Comparison of ENCODE assay signal across 8 cellular contexts in genomic region chr1:154546264-154547043, GRCh38. TPM values are rescaled to one million over a fixed set of nuclear protein-coding genes. Genes with fewer than 3 reads are reported as not detected.
DNase-seq lines count a peak whose midpoint lies in the region; ATAC-seq and TF ChIP-seq lines count a peak whose summit lies in the region.

No MANE protein-coding gene starts in this region.

- H3K4me1 ChIP-seq in BE2C: peaks cover 11% of the 10 kb centered on the region; the same call in 1 of the 2 replicates
- no peaks in the 10 kb centered on the region for H3K4me1 ChIP-seq in HAP-1

- H3K27me3 Mint-ChIP-seq in activated CD4-positive, alpha-beta T cell treated with anti-CD3 and anti-CD28 coated beads, Interleukin-2, amount 10 ng/mL, durations not matched to agents 24 days and 14 days: peaks cover 5% of the 10 kb centered on the region
- peaks cover 24% of the 10 kb centered on the region for H3K27me3 Mint-ChIP-seq in mesothelial cell of epicardium (ENCODE audit: low read depth)
- peaks cover 2% of the 10 kb centered on the region for H3K27me3 Mint-ChIP-seq in stimulated activated naive CD8-positive, alpha-beta T cell treated with anti-CD3 and anti-CD28 coated beads, Interleukin-15, amount 100 ng/mL, for 72 hours

- H3K27me3 ChIP-seq in BE2C (no peaks in the 10 kb centered on the region), HAP-1 (ENCODE audit: low read depth) (peaks cover under 1% of the 10 kb centered on the region; the same call in 1 of the 2 replicates)

- peak overlapping the region; percentile 30 for H3K4me3 ChIP-seq in BE2C (ENCODE audit: low read depth, low read length)
- no peak overlapping the region for H3K4me3 ChIP-seq in HAP-1

- intact Hi-C loops in activated CD4-positive, alpha-beta T cell treated with anti-CD3 and anti-CD28 coated beads, Interleukin-2, amount 10 ng/mL, durations not matched to agents 24 days and 14 days (cut with micrococcal nuclease): loop anchor here (1.0 kb wide), 1 partner anchor 66 kb away; no protein-coding TSS in a partner anchor

- H3K9me3 ChIP-seq in BE2C: no peaks in the 10 kb centered on the region
- no peaks in the 10 kb centered on the region for H3K9me3 ChIP-seq in HAP-1

- TF ChIP-seq CTCF in BE2C (IDR thresholded peaks at IDR 0.05; ENCODE audit: low read depth, low read length) (peak; percentile 90), mesothelial cell of epicardium (IDR thresholded peaks at IDR 0.05; ENCODE audit: unreplicated experiment) (peak; percentile 52)

- H3K9me3 Mint-ChIP-seq in activated CD4-positive, alpha-beta T cell treated with anti-CD3 and anti-CD28 coated beads, Interleukin-2, amount 10 ng/mL, durations not matched to agents 24 days and 14 days: no peaks in the 10 kb centered on the region
- no peaks in the 10 kb centered on the region for H3K9me3 Mint-ChIP-seq in mesothelial cell of epicardium
- no peaks in the 10 kb centered on the region for H3K9me3 Mint-ChIP-seq in stimulated activated naive CD8-positive, alpha-beta T cell treated with anti-CD3 and anti-CD28 coated beads, Interleukin-15, amount 100 ng/mL, for 72 hours

- no peak overlapping the region for H3K4me3 Mint-ChIP-seq in activated CD4-positive, alpha-beta T cell treated with anti-CD3 and anti-CD28 coated beads, Interleukin-2, amount 10 ng/mL, durations not matched to agents 24 days and 14 days
- H3K4me3 Mint-ChIP-seq in mesothelial cell of epicardium: no peak overlapping the region
- H3K4me3 Mint-ChIP-seq in stimulated activated naive CD8-positive, alpha-beta T cell treated with anti-CD3 and anti-CD28 coated beads, Interleukin-15, amount 100 ng/mL, for 72 hours: no peak overlapping the region

- in situ Hi-C loops in HAP-1 (cut with MboI; ENCODE audit: low sequenced_read_pairs): no loop called here

- DNase-seq in BE2C (peak; percentile 82), HAP-1 (ENCODE audit: low spot score in 2 of 2) (peak; percentile 45 to 77), NCI-H748 treated with DMSO at 0.1 percent for 48 hours (lab: John Stamatoyannopoulos, UW) (peak; percentile 38), mesothelial cell of epicardium (ENCODE audit: low spot score in 2 of 2, unreplicated experiment in 2 of 2) (peak in 1 of 2 experiments; percentile 47)
- peak; percentile 85 for DNase-seq in activated CD4-positive, alpha-beta T cell treated with anti-CD3 and anti-CD28 coated beads, Interleukin-2, amount 10 ng/mL, durations not matched to agents 24 days and 14 days
- peak; percentile 18 for DNase-seq in effector CD8-positive, alpha-beta T cell (lab: John Stamatoyannopoulos, UW)
- DNase-seq in stimulated activated naive CD8-positive, alpha-beta T cell treated with anti-CD3 and anti-CD28 coated beads, Interleukin-15, amount 100 ng/mL, for 72 hours: peak; percentile 52 to 68

- ATAC-seq in stimulated activated naive CD8-positive, alpha-beta T cell treated with anti-CD3 and anti-CD28 coated beads, Interleukin-15, amount 100 ng/mL, for 72 hours: peak; percentile 87
- no peak for ATAC-seq in GM21723 (IDR thresholded peaks at IDR 0.05; ENCODE audit: unreplicated experiment)

- H3K36me3 Mint-ChIP-seq in activated CD4-positive, alpha-beta T cell treated with anti-CD3 and anti-CD28 coated beads, Interleukin-2, amount 10 ng/mL, durations not matched to agents 24 days and 14 days (ENCODE audit: low read depth): peaks cover 20% of the 10 kb centered on the region
- H3K36me3 Mint-ChIP-seq in mesothelial cell of epicardium: peaks cover 17% of the 10 kb centered on the region

- H3K27ac Mint-ChIP-seq in activated CD4-positive, alpha-beta T cell treated with anti-CD3 and anti-CD28 coated beads, Interleukin-2, amount 10 ng/mL, durations not matched to agents 24 days and 14 days: peak overlapping the region; percentile 31
- H3K27ac Mint-ChIP-seq in mesothelial cell of epicardium: peak overlapping the region; percentile 45
- no peak overlapping the region for H3K27ac Mint-ChIP-seq in stimulated activated naive CD8-positive, alpha-beta T cell treated with anti-CD3 and anti-CD28 coated beads, Interleukin-15, amount 100 ng/mL, for 72 hours

- H3K36me3 ChIP-seq in BE2C: peaks cover 23% of the 10 kb centered on the region
- peaks cover 28% of the 10 kb centered on the region for H3K36me3 ChIP-seq in HAP-1 (replicated peaks)

- H3K4me1 Mint-ChIP-seq in activated CD4-positive, alpha-beta T cell treated with anti-CD3 and anti-CD28 coated beads, Interleukin-2, amount 10 ng/mL, durations not matched to agents 24 days and 14 days: peaks cover 11% of the 10 kb centered on the region
- H3K4me1 Mint-ChIP-seq in mesothelial cell of epicardium: peaks cover 26% of the 10 kb centered on the region
- peaks cover 23% of the 10 kb centered on the region for H3K4me1 Mint-ChIP-seq in stimulated activated naive CD8-positive, alpha-beta T cell treated with anti-CD3 and anti-CD28 coated beads, Interleukin-15, amount 100 ng/mL, for 72 hours

RNA-seq across cellular contexts. Expression of gene UBE2Q1, which starts 12.0 kb away (rescaled TPM):
- polyA plus RNA-seq in BE2C (2012; ENCODE audit: insufficient read depth, insufficient read length, low read depth): 265 TPM
- total RNA-seq in activated CD4-positive, alpha-beta T cell treated with anti-CD3 and anti-CD28 coated beads, Interleukin-2, amount 10 ng/mL, durations not matched to agents 24 days and 14 days: 86.6 and 104 TPM in 2 replicates
- total RNA-seq in mesothelial cell of epicardium: 56.8 to 60.1 TPM (median 57.6 TPM) in 3 replicates

RNA-seq across cellular contexts. Expression of gene CHRNB2, which starts 21.1 kb away (rescaled TPM):
- 62.7 TPM for polyA plus RNA-seq in BE2C (2012; ENCODE audit: insufficient read depth, insufficient read length, low read depth)
- total RNA-seq in activated CD4-positive, alpha-beta T cell treated with anti-CD3 and anti-CD28 coated beads, Interleukin-2, amount 10 ng/mL, durations not matched to agents 24 days and 14 days: 0.14 TPM in 1 of 2 replicates, not detected in the other
- 0.31 to 0.58 TPM (median 0.45 TPM) in 3 replicates for total RNA-seq in mesothelial cell of epicardium

RNA-seq across cellular contexts. Expression of gene SHE, which starts 44.2 kb away (rescaled TPM):
- not detected for polyA plus RNA-seq in BE2C (2012; ENCODE audit: insufficient read depth, insufficient read length, low read depth)
- not detected in 2 replicates for total RNA-seq in activated CD4-positive, alpha-beta T cell treated with anti-CD3 and anti-CD28 coated beads, Interleukin-2, amount 10 ng/mL, durations not matched to agents 24 days and 14 days
- 0.29 to 0.54 TPM (median 0.47 TPM) in 3 replicates for total RNA-seq in mesothelial cell of epicardium

RNA-seq across cellular contexts. Expression of gene TDRD10, which starts 44.4 kb away (rescaled TPM):
- polyA plus RNA-seq in BE2C (2012; ENCODE audit: insufficient read depth, insufficient read length, low read depth): not detected
- total RNA-seq in activated CD4-positive, alpha-beta T cell treated with anti-CD3 and anti-CD28 coated beads, Interleukin-2, amount 10 ng/mL, durations not matched to agents 24 days and 14 days: not detected in 2 replicates
- 0.18 to 0.69 TPM (median 0.31 TPM) in 3 replicates for total RNA-seq in mesothelial cell of epicardium

Comparison
In these comparisons a context has a peak if more than half of its experiments do, and no peak if none do; other contexts are left out.
1. H3K27ac Mint-ChIP-seq: peak in activated CD4-positive, alpha-beta T cell treated with anti-CD3 and anti-CD28 coated beads, Interleukin-2, amount 10 ng/mL, durations not matched to agents 24 days and 14 days (single experiment) and mesothelial cell of epicardium (single experiment); none in stimulated activated naive CD8-positive, alpha-beta T cell treated with anti-CD3 and anti-CD28 coated beads, Interleukin-15, amount 100 ng/mL, for 72 hours (0 of 2).